12 cellular contexts compared by ENCODE assay signal in genomic region chr7:99893280-99893679, GRCh38. TPM values are rescaled to one million over a fixed set of nuclear protein-coding genes. Genes with fewer than 3 reads are reported as not detected.
"Had no signal": no experiment of that assay in that cellular context is flagged by ENCODE, and none has a peak within 500 bp of the region (broad histone marks: within the 10 kb centered on the region; RNA-seq: fewer than 3 reads in every experiment).

No MANE protein-coding gene starts in this region.

- H3K4me3 ChIP-seq: GM23248, GM23338, HAP-1 had no signal

- H3K4me3 Mint-ChIP-seq: GM23338, H9, HFFc6 had no signal

- H2AFZ ChIP-seq: GM23248, GM23338 had no signal

- H3K4me1 ChIP-seq: HAP-1 had no signal

- H3K36me3 ChIP-seq: HAP-1 had no signal

- H3K4me1 Mint-ChIP-seq: GM23338 had no signal

- H3K9ac ChIP-seq: GM23248 had no signal

- H3K9me3 Mint-ChIP-seq: HFFc6 had no signal

- H3K27ac Mint-ChIP-seq: GM23338, H9 had no signal

- ATAC-seq: GM23338, HCT116 had no signal

- FAIRE-seq: H1, H54 had no signal

- DNase-seq: GM23248, GOT3, H7, H9, HCEC 1CT, HFFc6 had no signal

- H3K4me2 ChIP-seq: GM23338 had no signal

- H3K27ac ChIP-seq: GM23248 had no signal

RNA-seq across cellular contexts. Expression of gene OR2AE1, which starts 16.4 kb away (rescaled TPM):
- total RNA-seq: GM23248, GM23338, H1, H4, H7, H9, HFFc6 had no signal
- polyA plus RNA-seq: GM23248, GM23338, H1 had no signal

RNA-seq across cellular contexts. Expression of gene GJC3, which starts 36.1 kb away (rescaled TPM):
- total RNA-seq: GM23248, HFFc6 had no signal
- polyA plus RNA-seq: GM23248 had no signal
